In genomic region chr17:38886643-38887010, GRCh38 we compare ENCODE assay signal across 17 cellular contexts. TPM values are rescaled to one million over a fixed set of nuclear protein-coding genes. Genes with fewer than 3 reads are reported as not detected.
A peak's percentile ranks its signal among the peaks of the same experiment; 100 is the strongest.
DNase-seq lines count a peak whose midpoint lies in the region; ATAC-seq, FAIRE-seq and TF ChIP-seq lines count a peak whose summit lies in the region.
"Had no signal": no experiment of that assay in that cellular context is flagged by ENCODE, and none has a peak within 500 bp of the region (broad histone marks: within the 10 kb centered on the region; RNA-seq: fewer than 3 reads in every experiment).

No MANE protein-coding gene starts in this region.

- no peaks in the 10 kb centered on the region for H3K9me3 ChIP-seq in astrocyte (ENCODE audit: insufficient read depth, low read depth, low read length)
- no peaks in the 10 kb centered on the region for H3K9me3 ChIP-seq in naive thymus-derived CD4-positive, alpha-beta T cell (ENCODE audit: control insufficient read depth in 2 of 3, low read length in 3 of 3)
- no peaks in the 10 kb centered on the region for H3K9me3 ChIP-seq in vagina
- H3K9me3 ChIP-seq: body of pancreas, spleen had no signal

- TF ChIP-seq POLR2A in vagina (IDR thresholded peaks at IDR 0.05), result no peak

- intact Hi-C loops in naive thymus-derived CD4-positive, alpha-beta T cell (cut with micrococcal nuclease), result no loop called here
- intact Hi-C loops in vagina (cut with DNase I), result no loop called here

- no peak for TF ChIP-seq CTCF in astrocyte (IDR thresholded peaks at IDR 0.05; ENCODE audit: insufficient read depth, low read depth, low read length)
- no peak for TF ChIP-seq CTCF in vagina (IDR thresholded peaks at IDR 0.05)

- no peak overlapping the region for H3K9ac ChIP-seq in astrocyte (ENCODE audit: low read length)
- H3K9ac ChIP-seq: parathyroid adenoma had no signal

- H3K4me3 ChIP-seq in astrocyte (ENCODE audit: insufficient read depth, low read depth, low read length), result no peak overlapping the region
- H3K4me3 ChIP-seq in naive thymus-derived CD4-positive, alpha-beta T cell (ENCODE audit: low read length), result no peak overlapping the region
- no peak overlapping the region for H3K4me3 ChIP-seq in vagina
- H3K4me3 ChIP-seq: body of pancreas, spleen had no signal

- H3K36me3 ChIP-seq in astrocyte (ENCODE audit: insufficient read depth, low read length) (peaks cover 34% of the 10 kb centered on the region), vagina (peaks cover 0 to 32% of the 10 kb centered on the region in 2 donors)
- H3K36me3 ChIP-seq in naive thymus-derived CD4-positive, alpha-beta T cell (ENCODE audit: control insufficient read depth in 2 of 3, insufficient read depth in 3 of 3, low read length in 3 of 3), result peaks cover 0 to 29% (median 0%) of the 10 kb centered on the region in 3 experiments

- H3K9me3 Mint-ChIP-seq in stimulated activated naive CD8-positive, alpha-beta T cell treated with anti-CD3 and anti-CD28 coated beads, Interleukin-15, Interleukin-2, amounts not matched to agents 100 ng/mL and 50 ng/mL, for 24 hours, result no peaks in the 10 kb centered on the region
- H3K9me3 Mint-ChIP-seq in astrocyte (ENCODE audit: unreplicated experiment), result no peaks in the 10 kb centered on the region
- H3K9me3 Mint-ChIP-seq in naive thymus-derived CD4-positive, alpha-beta T cell, result peaks cover 0 to 3% (median 0%) of the 10 kb centered on the region in 11 donors
- no peaks in the 10 kb centered on the region for H3K9me3 Mint-ChIP-seq in activated T-cell treated with anti-CD3 and anti-CD28 coated beads, Interleukin-2, amount 50 U/mL, for 4 hours

- no peak for DNase-seq in stimulated activated naive CD8-positive, alpha-beta T cell treated with anti-CD3 and anti-CD28 coated beads, Interleukin-15, Interleukin-2, amounts not matched to agents 100 U/mL and 50 U/mL, for 24 hours
- DNase-seq in astrocyte (ENCODE audit: low read depth) (no peak), vagina (ENCODE audit: extremely low spot score in 2 of 2) (no peak)
- no peak for DNase-seq in naive thymus-derived CD4-positive, alpha-beta T cell
- DNase-seq in activated T-cell treated with anti-CD3 and anti-CD28 coated beads, Interleukin-2, amount 50 U/mL, for 4 hours, result no peak
- DNase-seq in stimulated activated CD4-positive, alpha-beta T cell treated with anti-CD3 and anti-CD28 coated beads, Interleukin-4, amount 100 ng/mL, for 1 hour, result no peak
- DNase-seq: AML-193, DMS79, foreskin melanocyte, KG1, NCI-H1417 treated with DMSO at 0.1 percent for 48 hours, spleen had no signal

- CTCF ChIA-PET in naive thymus-derived CD4-positive, alpha-beta T cell (lab: Charles Lee), result interaction anchor here (0.9 kb wide), 1 partner anchor 267 kb away, joined by 3 read pairs; no protein-coding TSS in a partner anchor

- H3K27me3 Mint-ChIP-seq in stimulated activated naive CD8-positive, alpha-beta T cell treated with anti-CD3 and anti-CD28 coated beads, Interleukin-15, Interleukin-2, amounts not matched to agents 100 ng/mL and 50 ng/mL, for 24 hours, result no peaks in the 10 kb centered on the region
- no peaks in the 10 kb centered on the region for H3K27me3 Mint-ChIP-seq in astrocyte (ENCODE audit: low read depth, unreplicated experiment)
- H3K27me3 Mint-ChIP-seq in naive thymus-derived CD4-positive, alpha-beta T cell, result no peaks in the 10 kb centered on the region
- no peaks in the 10 kb centered on the region for H3K27me3 Mint-ChIP-seq in activated T-cell treated with anti-CD3 and anti-CD28 coated beads, Interleukin-2, amount 50 U/mL, for 4 hours (ENCODE audit: low read depth)

- no peaks in the 10 kb centered on the region for H3K27me3 ChIP-seq in astrocyte (ENCODE audit: insufficient read depth, low read length)
- no peaks in the 10 kb centered on the region for H3K27me3 ChIP-seq in naive thymus-derived CD4-positive, alpha-beta T cell (ENCODE audit: control insufficient read depth in 2 of 2, insufficient read depth in 2 of 2, low read length in 2 of 2)
- H3K27me3 ChIP-seq in vagina, result no peaks in the 10 kb centered on the region
- H3K27me3 ChIP-seq: body of pancreas, spleen had no signal

- H3K4me3 Mint-ChIP-seq in stimulated activated naive CD8-positive, alpha-beta T cell treated with anti-CD3 and anti-CD28 coated beads, Interleukin-15, Interleukin-2, amounts not matched to agents 100 ng/mL and 50 ng/mL, for 24 hours, result peak overlapping the region; percentile 20
- H3K4me3 Mint-ChIP-seq in astrocyte (ENCODE audit: unreplicated experiment), result peak overlapping the region; percentile 20
- H3K4me3 Mint-ChIP-seq in naive thymus-derived CD4-positive, alpha-beta T cell, result peak overlapping the region in 9 of 10 donors; percentile 47 to 96 (median 77)
- H3K4me3 Mint-ChIP-seq in activated T-cell treated with anti-CD3 and anti-CD28 coated beads, Interleukin-2, amount 50 U/mL, for 4 hours, result no peak overlapping the region

- no peak overlapping the region for H2AFZ ChIP-seq in astrocyte (ENCODE audit: low read depth, low read length)
- H2AFZ ChIP-seq: parathyroid adenoma had no signal

- ATAC-seq in stimulated activated naive CD8-positive, alpha-beta T cell treated with anti-CD3 and anti-CD28 coated beads, Interleukin-15, Interleukin-2, amounts not matched to agents 100 U/mL and 50 U/mL, for 24 hours, result no peak
- ATAC-seq in naive thymus-derived CD4-positive, alpha-beta T cell, result no peak
- ATAC-seq in activated T-cell treated with anti-CD3 and anti-CD28 coated beads, Interleukin-2, amount 50 U/mL, for 4 hours, result no peak
- ATAC-seq in HG03039 (IDR thresholded peaks at IDR 0.05; ENCODE audit: unreplicated experiment), result no peak

- H3K4me2 ChIP-seq in astrocyte (ENCODE audit: low read length), result no peak overlapping the region

- peaks cover 41% of the 10 kb centered on the region for H3K4me1 ChIP-seq in astrocyte (ENCODE audit: insufficient read depth, low read length)
- peaks cover 78 to 93% of the 10 kb centered on the region in 2 donors for H3K4me1 ChIP-seq in naive thymus-derived CD4-positive, alpha-beta T cell (ENCODE audit: control insufficient read depth in 2 of 2, insufficient read depth in 2 of 2, low read length in 2 of 2)
- peaks cover 50% of the 10 kb centered on the region for H3K4me1 ChIP-seq in vagina

- peaks cover 37% of the 10 kb centered on the region for H3K36me3 Mint-ChIP-seq in stimulated activated naive CD8-positive, alpha-beta T cell treated with anti-CD3 and anti-CD28 coated beads, Interleukin-15, Interleukin-2, amounts not matched to agents 100 ng/mL and 50 ng/mL, for 24 hours (ENCODE audit: low read depth)
- peaks cover 10% of the 10 kb centered on the region for H3K36me3 Mint-ChIP-seq in astrocyte (ENCODE audit: low read depth, unreplicated experiment)
- H3K36me3 Mint-ChIP-seq in naive thymus-derived CD4-positive, alpha-beta T cell, result peaks cover 0 to 31% (median 18%) of the 10 kb centered on the region in 5 donors
- peaks cover 17% of the 10 kb centered on the region for H3K36me3 Mint-ChIP-seq in activated T-cell treated with anti-CD3 and anti-CD28 coated beads, Interleukin-2, amount 50 U/mL, for 4 hours (ENCODE audit: insufficient read depth)

- no peak for FAIRE-seq in astrocyte (lab: Jason Lieb, UNC)
- FAIRE-seq: H54 had no signal

- POLR2A ChIA-PET in naive thymus-derived CD4-positive, alpha-beta T cell (lab: Charles Lee), result interaction anchor here (0.6 to 5.2 kb wide), 5 partner anchors 9 to 321 kb away, joined by 3 to 58 read pairs (median 4); partner anchors contain the start of gene LASP1

- H3K4me1 Mint-ChIP-seq in stimulated activated naive CD8-positive, alpha-beta T cell treated with anti-CD3 and anti-CD28 coated beads, Interleukin-15, Interleukin-2, amounts not matched to agents 100 ng/mL and 50 ng/mL, for 24 hours (ENCODE audit: low read depth), result peaks cover 89% of the 10 kb centered on the region
- H3K4me1 Mint-ChIP-seq in astrocyte (ENCODE audit: low read depth, unreplicated experiment), result peaks cover 56% of the 10 kb centered on the region
- H3K4me1 Mint-ChIP-seq in naive thymus-derived CD4-positive, alpha-beta T cell, result peaks cover 66 to 97% (median 83%) of the 10 kb centered on the region in 7 donors
- H3K4me1 Mint-ChIP-seq in activated T-cell treated with anti-CD3 and anti-CD28 coated beads, Interleukin-2, amount 50 U/mL, for 4 hours (ENCODE audit: low read depth), result peaks cover 89% of the 10 kb centered on the region

- peaks cover 98% of the 10 kb centered on the region for H4K20me1 ChIP-seq in astrocyte (ENCODE audit: insufficient read depth, low read length)

- no peak overlapping the region for H3K27ac ChIP-seq in astrocyte (ENCODE audit: low read depth, low read length)
- peak overlapping the region; percentile 60 for H3K27ac ChIP-seq in naive thymus-derived CD4-positive, alpha-beta T cell (ENCODE audit: low read depth, low read length)
- H3K27ac ChIP-seq in vagina, result peak overlapping the region; percentile 1
- H3K27ac ChIP-seq: parathyroid adenoma had no signal

- peaks cover 99% of the 10 kb centered on the region for H3K79me2 ChIP-seq in astrocyte (ENCODE audit: insufficient read depth, low read length)

- peak overlapping the region; percentile 16 for H3K27ac Mint-ChIP-seq in stimulated activated naive CD8-positive, alpha-beta T cell treated with anti-CD3 and anti-CD28 coated beads, Interleukin-15, Interleukin-2, amounts not matched to agents 100 ng/mL and 50 ng/mL, for 24 hours
- H3K27ac Mint-ChIP-seq in astrocyte (ENCODE audit: unreplicated experiment), result no peak overlapping the region
- peak overlapping the region in 8 of 9 donors; percentile 7 to 95 (median 90) for H3K27ac Mint-ChIP-seq in naive thymus-derived CD4-positive, alpha-beta T cell

RNA-seq across cellular contexts. Expression of gene LASP1, which starts 16.8 kb away (rescaled TPM):
- total RNA-seq in astrocyte (395 and 421 TPM in 2 replicates), vagina (69.0 TPM)
- 100 to 1,000 TPM in 4 of 5 experiments, 10 to 100 TPM in 1; 75.3 to 199 (median 113) TPM for total RNA-seq in naive thymus-derived CD4-positive, alpha-beta T cell
- 10 to 100 TPM; 43.4 to 54.5 TPM for polyA plus RNA-seq in naive thymus-derived CD4-positive, alpha-beta T cell
- 100 to 1,000 TPM in 1 of 3 donors, 10 to 100 TPM in 2; 74.7 to 109 (median 88.2) TPM for total RNA-seq in activated T-cell treated with anti-CD3 and anti-CD28 coated beads, Interleukin-2, amount 50 U/mL, for 4 hours

RNA-seq across cellular contexts. Expression of gene RPL23, which starts 33.1 kb away (rescaled TPM):
- 954 and 1,087 TPM in 2 replicates for total RNA-seq in astrocyte
- total RNA-seq in naive thymus-derived CD4-positive, alpha-beta T cell, result 1,000 to 10,000 TPM; 1,312 to 2,438 (median 1,877) TPM
- 1,000 to 10,000 TPM; 1,326 to 1,996 TPM for polyA plus RNA-seq in naive thymus-derived CD4-positive, alpha-beta T cell
- 1,585 TPM for total RNA-seq in vagina
- 1,000 to 10,000 TPM; 2,350 to 2,556 (median 2,362) TPM for total RNA-seq in activated T-cell treated with anti-CD3 and anti-CD28 coated beads, Interleukin-2, amount 50 U/mL, for 4 hours
